34 cellular contexts compared by ENCODE assay signal in genomic region chr14:86143248-86143647, GRCh38.
"Had no signal": no experiment of that assay in that cellular context is flagged by ENCODE, and none has a peak within 500 bp of the region (broad histone marks: within the 10 kb centered on the region; RNA-seq: fewer than 3 reads in every experiment).

No MANE protein-coding gene starts in this region.

- H3K4me3 ChIP-seq: MG63 had no signal

- H3K27me3 ChIP-seq: MG63 had no signal

- H3K36me3 ChIP-seq: MG63 had no signal

- H3K9me3 ChIP-seq: MG63 had no signal

- DNase-seq: Karpas-422, Kasumi-1, MG63, MM.1S, MV-4-11, NCI-H1048, NCI-H1092, NCI-H1092 treated with DMSO at 0.1 percent for 48 hours, NCI-H1105, NCI-H1105 treated with DMSO at 0.1 percent for 48 hours, NCI-H1417, NCI-H1417 treated with DMSO at 0.1 percent for 48 hours, NCI-H1436, NCI-H1436 treated with DMSO at 0.1 percent for 48 hours, NCI-H146, NCI-H1694, NCI-H1694 treated with DMSO at 0.1 percent for 48 hours, NCI-H187, NCI-H187 treated with DMSO at 0.1 percent for 48 hours, NCI-H1930, NCI-H2029, NCI-H2029 treated with DMSO at 0.1 percent for 48 hours, NCI-H2081, NCI-H2081 treated with DMSO at 0.1 percent for 48 hours, NCI-H2107, NCI-H2171, NCI-H2171 treated with DMSO at 0.1 percent for 48 hours, NCI-H2227 treated with DMSO at 0.1 percent for 48 hours, NCI-H226, NCI-H345, NCI-H446, NCI-H446 treated with DMSO at 0.1 percent for 48 hours, NCI-H510A, NCI-H510A treated with DMSO at 0.1 percent for 48 hours had no signal
